9 cellular contexts compared by ENCODE assay signal in genomic region chr19:45446295-45446694, GRCh38. TPM values are rescaled to one million over a fixed set of nuclear protein-coding genes. Genes with fewer than 3 reads are reported as not detected.
DNase-seq lines count a peak whose midpoint lies in the region; ATAC-seq lines count a peak whose summit lies in the region.
"Had no signal": no experiment of that assay in that cellular context is flagged by ENCODE, and none has a peak within 500 bp of the region (broad histone marks: within the 10 kb centered on the region; RNA-seq: fewer than 3 reads in every experiment).

No MANE protein-coding gene starts in this region.

- H3K27ac ChIP-seq in mesendoderm (ENCODE audit: low read depth, low read length): no peak overlapping the region
- H3K27ac ChIP-seq: SJCRH30 had no signal

- DNase-seq in Daoy (ENCODE audit: low read depth): peak; percentile 41
- DNase-seq in HT1080 (ENCODE audit: low read depth): peak; percentile 50
- DNase-seq in activated naive CD8-positive, alpha-beta T cell treated with anti-CD3 and anti-CD28 coated beads, Interleukin-2, amount 50 U/mL, for 24 hours: no peak
- peak; percentile 77 for DNase-seq in mesendoderm
- no peak for DNase-seq in hypothalamus (lab: John Stamatoyannopoulos, UW)
- no peak for DNase-seq in COLO668 (lab: John Stamatoyannopoulos, UW; ENCODE audit: unreplicated experiment)
- no peak for DNase-seq in activated CD4-positive, CD25-positive, alpha-beta regulatory T cell (lab: John Stamatoyannopoulos, UW)

- no peaks in the 10 kb centered on the region for H3K27me3 ChIP-seq in mesendoderm (ENCODE audit: insufficient read depth, low read length, poor library complexity)
- H3K27me3 ChIP-seq: SJCRH30 had no signal

- no peak overlapping the region for H3K4me2 ChIP-seq in mesendoderm (ENCODE audit: low read length)

- H3K36me3 Mint-ChIP-seq in activated naive CD8-positive, alpha-beta T cell treated with anti-CD3 and anti-CD28 coated beads, Interleukin-2, amount 50 U/mL, for 24 hours (ENCODE audit: low read depth): peaks cover 7% of the 10 kb centered on the region

- no CpG with 5 or more reads among the region's 6 CpGs for WGBS in mesendoderm (ENCODE audit: extremely low coverage, insufficient coverage, low lambda C conversion rate)

- H3K27me3 Mint-ChIP-seq in activated naive CD8-positive, alpha-beta T cell treated with anti-CD3 and anti-CD28 coated beads, Interleukin-2, amount 50 U/mL, for 24 hours: no peaks in the 10 kb centered on the region

- no peak overlapping the region for H3K4me3 Mint-ChIP-seq in activated naive CD8-positive, alpha-beta T cell treated with anti-CD3 and anti-CD28 coated beads, Interleukin-2, amount 50 U/mL, for 24 hours

- H2BK120ac ChIP-seq in mesendoderm (ENCODE audit: low read depth, low read length): no peak overlapping the region

- H2BK15ac ChIP-seq in mesendoderm (replicated peaks; ENCODE audit: low read depth): no peak overlapping the region

- no peaks in the 10 kb centered on the region for H3K36me3 ChIP-seq in mesendoderm (ENCODE audit: control insufficient read depth, insufficient read depth, low read length)
- H3K36me3 ChIP-seq: SJCRH30 had no signal

- no peaks in the 10 kb centered on the region for H3K9me3 Mint-ChIP-seq in activated naive CD8-positive, alpha-beta T cell treated with anti-CD3 and anti-CD28 coated beads, Interleukin-2, amount 50 U/mL, for 24 hours

- no peak overlapping the region for H3K56ac ChIP-seq in mesendoderm (ENCODE audit: low read length)

- H3K79me1 ChIP-seq in mesendoderm (ENCODE audit: low read length): no peaks in the 10 kb centered on the region

- no peak overlapping the region for H2AK5ac ChIP-seq in mesendoderm (ENCODE audit: low read length)

- H4K5ac ChIP-seq in mesendoderm (ENCODE audit: low read length): no peak overlapping the region

- no peaks in the 10 kb centered on the region for H3K79me2 ChIP-seq in mesendoderm (ENCODE audit: control insufficient read depth, insufficient read depth, low read length)

- H3K4me3 ChIP-seq in mesendoderm (ENCODE audit: low read length): no peak overlapping the region
- H3K4me3 ChIP-seq: mucosa of descending colon, SJCRH30 had no signal

- no peak overlapping the region for H4K8ac ChIP-seq in mesendoderm (ENCODE audit: low read depth, low read length)

- peaks cover 56% of the 10 kb centered on the region for H3K4me1 Mint-ChIP-seq in activated naive CD8-positive, alpha-beta T cell treated with anti-CD3 and anti-CD28 coated beads, Interleukin-2, amount 50 U/mL, for 24 hours

- H3K18ac ChIP-seq in mesendoderm (ENCODE audit: low read length): no peak overlapping the region

- H3K27ac Mint-ChIP-seq in activated naive CD8-positive, alpha-beta T cell treated with anti-CD3 and anti-CD28 coated beads, Interleukin-2, amount 50 U/mL, for 24 hours: peak overlapping the region; percentile 39

- no peak overlapping the region for H3K9ac ChIP-seq in mesendoderm (ENCODE audit: low read length)

- H2BK5ac ChIP-seq in mesendoderm (ENCODE audit: low read length): no peak overlapping the region

- no peak overlapping the region for H3K23ac ChIP-seq in mesendoderm (ENCODE audit: low read length)

- peaks cover 5% of the 10 kb centered on the region for H3K4me1 ChIP-seq in mesendoderm (ENCODE audit: control insufficient read depth, low read depth, low read length)

- no peak for ATAC-seq in activated naive CD8-positive, alpha-beta T cell treated with anti-CD3 and anti-CD28 coated beads, Interleukin-2, amount 50 U/mL, for 24 hours
- ATAC-seq: mucosa of descending colon had no signal

- H3K4ac ChIP-seq in mesendoderm (ENCODE audit: low read depth, low read length): no peak overlapping the region

RNA-seq across cellular contexts. Expression of gene FOSB, which starts 21.5 kb away (rescaled TPM):
- 0.80 and 0.83 TPM in 2 replicates for total RNA-seq in Daoy (2014; rRNA removed; shearing (Covaris generic))
- 0.30 and 0.53 TPM in 2 replicates for total RNA-seq in HT1080 (2014; rRNA removed; shearing (Covaris generic))
- polyA plus RNA-seq in HT1080 (2015; cell fraction: cytosol; rRNA removed): 0.26 TPM in 2 replicates
- 0.83 and 5.8 TPM in 2 replicates for polyA plus RNA-seq in HT1080 (2015; cell fraction: nucleus; rRNA removed)
- polyA plus RNA-seq in mesendoderm (2013, experiment 1 of 2): 0.29 TPM
- 0.34 TPM for polyA plus RNA-seq in mesendoderm (2013, experiment 2 of 2)

RNA-seq across cellular contexts. Expression of gene ERCC1, which starts 22.6 kb away (rescaled TPM):
- total RNA-seq in Daoy (2014; rRNA removed; shearing (Covaris generic)): 121 and 154 TPM in 2 replicates
- 125 and 137 TPM in 2 replicates for total RNA-seq in HT1080 (2014; rRNA removed; shearing (Covaris generic))
- 96.3 and 98.1 TPM in 2 replicates for polyA plus RNA-seq in HT1080 (2015; cell fraction: cytosol; rRNA removed)
- 99.8 and 118 TPM in 2 replicates for polyA plus RNA-seq in HT1080 (2015; cell fraction: nucleus; rRNA removed)
- 41.5 TPM for polyA plus RNA-seq in mesendoderm (2013, experiment 1 of 2)
- 39.9 TPM for polyA plus RNA-seq in mesendoderm (2013, experiment 2 of 2)

RNA-seq across cellular contexts. Expression of gene POLR1G, which starts 39.9 kb away (rescaled TPM):
- total RNA-seq in Daoy (2014; rRNA removed; shearing (Covaris generic)): 24.7 and 32.1 TPM in 2 replicates
- 39.8 and 54.6 TPM in 2 replicates for total RNA-seq in HT1080 (2014; rRNA removed; shearing (Covaris generic))
- polyA plus RNA-seq in HT1080 (2015; cell fraction: cytosol; rRNA removed): 15.5 and 15.7 TPM in 2 replicates
- polyA plus RNA-seq in HT1080 (2015; cell fraction: nucleus; rRNA removed): 15.9 and 18.7 TPM in 2 replicates
- polyA plus RNA-seq in mesendoderm (2013, experiment 1 of 2): 53.1 TPM
- polyA plus RNA-seq in mesendoderm (2013, experiment 2 of 2): 52.0 TPM

RNA-seq across cellular contexts. Expression of gene PPP1R13L, which starts 41.4 kb away (rescaled TPM):
- total RNA-seq in Daoy (2014; rRNA removed; shearing (Covaris generic)): 3.7 and 13.4 TPM in 2 replicates
- 18.9 and 34.3 TPM in 2 replicates for total RNA-seq in HT1080 (2014; rRNA removed; shearing (Covaris generic))
- polyA plus RNA-seq in HT1080 (2015; cell fraction: cytosol; rRNA removed): 96.8 and 126 TPM in 2 replicates
- polyA plus RNA-seq in HT1080 (2015; cell fraction: nucleus; rRNA removed): 198 and 211 TPM in 2 replicates
- polyA plus RNA-seq in mesendoderm (2013, experiment 1 of 2): 40.0 TPM
- polyA plus RNA-seq in mesendoderm (2013, experiment 2 of 2): 39.1 TPM

RNA-seq across cellular contexts. Expression of gene RTN2, which starts 50.6 kb away (rescaled TPM):
- 0.98 and 3.5 TPM in 2 replicates for total RNA-seq in Daoy (2014; rRNA removed; shearing (Covaris generic))
- total RNA-seq in HT1080 (2014; rRNA removed; shearing (Covaris generic)): 12.9 and 13.7 TPM in 2 replicates
- polyA plus RNA-seq in HT1080 (2015; cell fraction: cytosol; rRNA removed): 5.7 and 10.1 TPM in 2 replicates
- polyA plus RNA-seq in HT1080 (2015; cell fraction: nucleus; rRNA removed): 5.8 TPM in 2 replicates
- 17.1 TPM for polyA plus RNA-seq in mesendoderm (2013, experiment 1 of 2)
- 17.0 TPM for polyA plus RNA-seq in mesendoderm (2013, experiment 2 of 2)

Comparison
In these comparisons a context has a peak if more than half of its experiments do, and no peak if none do; other contexts are left out.
1. DNase-seq: peak in Daoy (single experiment), HT1080 (single experiment) and mesendoderm (single experiment); none in activated naive CD8-positive, alpha-beta T cell treated with anti-CD3 and anti-CD28 coated beads, Interleukin-2, amount 50 U/mL, for 24 hours (single experiment), hypothalamus (0 of 51), COLO668 (single experiment) and activated CD4-positive, CD25-positive, alpha-beta regulatory T cell (0 of 4).